8 cellular contexts compared by ENCODE assay signal in genomic region chr13:30429721-30430694, GRCh38. TPM values are rescaled to one million over a fixed set of nuclear protein-coding genes. Genes with fewer than 3 reads are reported as not detected.
DNase-seq lines count a peak whose midpoint lies in the region; ATAC-seq and TF ChIP-seq lines count a peak whose summit lies in the region.

No MANE protein-coding gene starts in this region.

- intact Hi-C loops in Caco-2 (cut with micrococcal nuclease; ENCODE audit: unreplicated experiment): no loop called here
- intact Hi-C loops in mucosa of descending colon (cut with DNase I, micrococcal nuclease): no loop called here

- ATAC-seq in GM21360 (IDR thresholded peaks at IDR 0.05; ENCODE audit: unreplicated experiment) (peak; percentile 66), HG03575 (IDR thresholded peaks at IDR 0.05; ENCODE audit: extremely low read depth, insufficient number of reproducible peaks, low FRiP score, unreplicated experiment) (peak; percentile 39), mucosa of descending colon (peak; percentile 59)

- no peak for TF ChIP-seq CTCF in Caco-2 (IDR thresholded peaks at IDR 0.05; ENCODE audit: insufficient read depth in 1 of 2, low read depth in 1 of 2, low read length in 1 of 2, severe bottlenecking in 1 of 2, unreplicated experiment in 1 of 2)
- no peak for TF ChIP-seq CTCF in mucosa of descending colon (IDR thresholded peaks at IDR 0.05)
- no peak for TF ChIP-seq CTCF in GM20000 (IDR thresholded peaks at IDR 0.05; ENCODE audit: extremely low read depth, missing control alignments)

- H3K27me3 Mint-ChIP-seq in Caco-2 (ENCODE audit: insufficient read depth, unreplicated experiment): no peaks in the 10 kb centered on the region
- H3K27me3 Mint-ChIP-seq in activated naive CD8-positive, alpha-beta T cell: no peaks in the 10 kb centered on the region

- DNase-seq in Caco-2 (no peak), mucosa of descending colon (no peak), GM20000 (ENCODE audit: low spot score) (no peak), NCI-H2107 (lab: John Stamatoyannopoulos, UW) (no peak)
- DNase-seq in activated CD4-positive, CD25-positive, alpha-beta regulatory T cell treated with anti-CD3 and anti-CD28 coated beads, Interleukin-2, amount 50 U/mL, for 72 hours: no peak

- no peaks in the 10 kb centered on the region for H3K36me3 Mint-ChIP-seq in Caco-2 (ENCODE audit: insufficient read depth, unreplicated experiment)
- no peaks in the 10 kb centered on the region for H3K36me3 Mint-ChIP-seq in activated naive CD8-positive, alpha-beta T cell

- H3K9me3 ChIP-seq in Caco-2 (no peaks in the 10 kb centered on the region), mucosa of descending colon (no peaks in the 10 kb centered on the region)

- no peak overlapping the region for H3K4me3 ChIP-seq in Caco-2 (ENCODE audit: low read depth, low read length)
- no peak overlapping the region for H3K4me3 ChIP-seq in mucosa of descending colon

- H3K9me3 Mint-ChIP-seq in Caco-2 (ENCODE audit: unreplicated experiment): no peaks in the 10 kb centered on the region
- no peaks in the 10 kb centered on the region for H3K9me3 Mint-ChIP-seq in activated naive CD8-positive, alpha-beta T cell (ENCODE audit: low read depth)

- H3K4me3 Mint-ChIP-seq in Caco-2 (ENCODE audit: unreplicated experiment): no peak overlapping the region
- H3K4me3 Mint-ChIP-seq in activated naive CD8-positive, alpha-beta T cell: peak overlapping the region; percentile 83

- no peaks in the 10 kb centered on the region for H3K27me3 ChIP-seq in Caco-2 (replicated peaks; ENCODE audit: control insufficient read depth, insufficient read depth, low read length)

- H3K36me3 ChIP-seq in Caco-2 (ENCODE audit: control insufficient read depth, insufficient read depth, low read length) (no peaks in the 10 kb centered on the region), mucosa of descending colon (ENCODE audit: low read depth) (no peaks in the 10 kb centered on the region)

- POLR2A ChIA-PET in Caco-2 (lab: Charles Lee): no interaction called here

- BruUV-seq in Caco-2 (replicated peaks; lab: Mats Ljungman, UMichigan): no TSS peak

- H3K4me1 Mint-ChIP-seq in Caco-2 (ENCODE audit: low read depth, unreplicated experiment): peaks cover 8% of the 10 kb centered on the region
- peaks cover 28% of the 10 kb centered on the region for H3K4me1 Mint-ChIP-seq in activated naive CD8-positive, alpha-beta T cell (ENCODE audit: low read depth)

- CTCF ChIA-PET in Caco-2 (lab: Charles Lee): no interaction called here

- peak overlapping the region; percentile 70 for H3K27ac Mint-ChIP-seq in Caco-2 (ENCODE audit: unreplicated experiment)
- peak overlapping the region; percentile 94 for H3K27ac Mint-ChIP-seq in activated naive CD8-positive, alpha-beta T cell

- peaks cover 17% of the 10 kb centered on the region for H3K4me1 ChIP-seq in Caco-2
- H3K4me1 ChIP-seq in mucosa of descending colon (ENCODE audit: low read depth): no peaks in the 10 kb centered on the region

RNA-seq across cellular contexts. Expression of gene UBE2L5, which starts 7.7 kb away (rescaled TPM):
- not detected in 2 replicates for total RNA-seq in Caco-2 (2022)
- not detected for total RNA-seq in mucosa of descending colon

RNA-seq across cellular contexts. Expression of gene HMGB1, which starts 35.7 kb away (rescaled TPM):
- total RNA-seq in Caco-2 (2022) (569 and 598 TPM in 2 replicates), mucosa of descending colon (100 to 1,000 TPM; 178 to 303 (median 259) TPM)
